15 cellular contexts compared by ENCODE assay signal in the genomic region with DNA sequence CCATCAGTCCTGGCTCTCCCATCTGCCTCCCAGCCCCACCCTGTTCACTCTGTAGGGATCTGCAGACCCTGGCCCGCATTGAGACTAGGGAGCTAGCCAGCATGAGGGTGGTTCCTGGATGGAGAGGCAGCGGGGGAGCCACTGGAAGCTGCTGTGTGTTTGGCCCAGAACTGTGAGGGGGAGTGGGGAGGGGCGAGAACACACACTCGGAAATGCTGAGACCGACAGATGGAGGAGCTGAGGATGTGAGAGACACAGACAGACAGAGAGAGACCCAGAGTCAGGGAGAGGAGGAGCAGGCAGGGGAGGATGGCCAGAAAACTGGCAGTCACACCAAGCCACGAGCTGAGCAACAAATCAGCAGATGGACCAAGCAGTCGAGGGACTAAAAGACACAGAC. TPM values are rescaled to one million over a fixed set of nuclear protein-coding genes. Genes with fewer than 3 reads are reported as not detected.
DNase-seq lines count a peak whose midpoint lies in the region; ATAC-seq and TF ChIP-seq lines count a peak whose summit lies in the region.
"Had no signal": no experiment of that assay in that cellular context is flagged by ENCODE, and none has a peak within 500 bp of the region (broad histone marks: within the 10 kb centered on the region; RNA-seq: fewer than 3 reads in every experiment).

No MANE protein-coding gene starts in this region.

- in situ Hi-C loops in brain microvascular endothelial cell (cut with HindIII; ENCODE audit: low pct_ligation_motif_present, low sequenced_read_pairs): no loop called here

- no peak overlapping the region; the same call in 1 of the 2 replicates for H3K27ac ChIP-seq in BLaER1
- peak overlapping the region; percentile 62 for H3K27ac ChIP-seq in WERI-Rb-1
- no peak overlapping the region for H3K27ac ChIP-seq in neuronal stem cell (replicated peaks; ENCODE audit: low read length)
- H3K27ac ChIP-seq in brain microvascular endothelial cell: no peak overlapping the region

- H3K79me1 ChIP-seq in neuronal stem cell (ENCODE audit: low read depth, low read length): no peaks in the 10 kb centered on the region

- no peaks in the 10 kb centered on the region for H3K36me3 ChIP-seq in BLaER1
- H3K36me3 ChIP-seq in WERI-Rb-1: peaks cover 12% of the 10 kb centered on the region
- H3K36me3 ChIP-seq in neuronal stem cell (replicated peaks in 1 of 2; ENCODE audit: control insufficient read depth in 2 of 2, insufficient read depth in 2 of 2, low read length in 2 of 2): no peaks in the 10 kb centered on the region
- H3K36me3 ChIP-seq in brain microvascular endothelial cell (replicated peaks): no peaks in the 10 kb centered on the region
- H3K36me3 ChIP-seq: MG63 had no signal

- no peak overlapping the region for H3K4ac ChIP-seq in neuronal stem cell (ENCODE audit: low read length)

- H4K91ac ChIP-seq in neuronal stem cell (ENCODE audit: low read depth, low read length, poor library complexity): no peak overlapping the region

- H4K8ac ChIP-seq in neuronal stem cell (ENCODE audit: low read depth, low read length): no peak overlapping the region

- H3K9ac ChIP-seq in BLaER1: peak overlapping the region; percentile 38; the same call in 1 of the 2 replicates
- H3K9ac ChIP-seq in neuronal stem cell (ENCODE audit: low read depth, low read length, poor library complexity): no peak overlapping the region

- H3K27me3 ChIP-seq in BLaER1 (no peaks in the 10 kb centered on the region), WERI-Rb-1 (ENCODE audit: insufficient read depth, low read depth, severe bottlenecking) (no peaks in the 10 kb centered on the region), neuronal stem cell (ENCODE audit: control insufficient read depth in 3 of 3, insufficient read depth in 3 of 3, low read depth in 1 of 3, low read length in 3 of 3) (peaks cover 0 to 10% (median 0%) of the 10 kb centered on the region in 3 experiments), brain microvascular endothelial cell (replicated peaks) (no peaks in the 10 kb centered on the region)
- H3K27me3 ChIP-seq: MG63 had no signal

- WGBS in neuronal stem cell (ENCODE audit: extremely low coverage in 2 of 2, insufficient read length in 2 of 2, insufficient replicate concordance in 1 of 2), 2 donors: no CpG with 5 or more reads among the region's 7 CpGs

- no peak overlapping the region for H2AFZ ChIP-seq in neuronal stem cell (ENCODE audit: low read length)

- DNase-seq in NCI-H2171 treated with DMSO at 0.1 percent for 48 hours (lab: John Stamatoyannopoulos, UW): peak; percentile 94
- DNase-seq in WERI-Rb-1: peak; percentile 64
- DNase-seq in neuronal stem cell (ENCODE audit: low spot score): no peak
- no peak for DNase-seq in DMS114 treated with DMSO at 0.1 percent for 48 hours (lab: John Stamatoyannopoulos, UW; ENCODE audit: unreplicated experiment)
- no peak for DNase-seq in NAMALWA (ENCODE audit: low spot score)
- DNase-seq in brain microvascular endothelial cell: no peak
- DNase-seq: EL, MG63, NCI-H2029, NCI-H510A treated with DMSO at 0.1 percent for 48 hours, OCI-M1, RPMI8226, SIG-M5 had no signal

- H2AK5ac ChIP-seq in neuronal stem cell (ENCODE audit: low read depth, low read length): no peak overlapping the region

- H2BK15ac ChIP-seq in neuronal stem cell (ENCODE audit: low read length): peak overlapping the region; percentile 60

- H3K4me3 ChIP-seq in BLaER1 (no peak overlapping the region), WERI-Rb-1 (ENCODE audit: low read depth, low read length) (no peak overlapping the region), neuronal stem cell (ENCODE audit: low read length in 2 of 2) (no peak overlapping the region), brain microvascular endothelial cell (ENCODE audit: low read depth, low read length) (no peak overlapping the region)
- H3K4me3 ChIP-seq: MG63 had no signal

- H3K4me2 ChIP-seq in BLaER1: peak overlapping the region; percentile 42
- no peak overlapping the region for H3K4me2 ChIP-seq in neuronal stem cell (ENCODE audit: insufficient read depth, low read length, poor library complexity, severe bottlenecking)

- H3K4me1 ChIP-seq in BLaER1 (peaks cover 20% of the 10 kb centered on the region), neuronal stem cell (ENCODE audit: control insufficient read depth in 2 of 2, insufficient read depth in 1 of 2, low read depth in 1 of 2, low read length in 2 of 2) (peaks cover 0 to 2% of the 10 kb centered on the region in 2 donors)

- H3K9me3 ChIP-seq in BLaER1: no peaks in the 10 kb centered on the region
- H3K9me3 ChIP-seq in WERI-Rb-1 (ENCODE audit: severe bottlenecking): no peaks in the 10 kb centered on the region
- no peaks in the 10 kb centered on the region for H3K9me3 ChIP-seq in neuronal stem cell (replicated peaks in 1 of 2; ENCODE audit: control insufficient read depth in 2 of 2, insufficient read depth in 1 of 2, low read depth in 1 of 2, low read length in 2 of 2)
- H3K9me3 ChIP-seq: MG63 had no signal

- H2BK5ac ChIP-seq in neuronal stem cell (ENCODE audit: low read length): no peak overlapping the region

- peak overlapping the region; percentile 9 for H3K23ac ChIP-seq in neuronal stem cell (ENCODE audit: low read depth, low read length, poor library complexity)

- no peak for ATAC-seq in HG03175 (IDR thresholded peaks at IDR 0.05; ENCODE audit: unreplicated experiment)

- H4K20me1 ChIP-seq in BLaER1: no peaks in the 10 kb centered on the region

- H3K18ac ChIP-seq in neuronal stem cell (ENCODE audit: low read length): peak overlapping the region; percentile 79

- H2BK12ac ChIP-seq in neuronal stem cell (ENCODE audit: low read length): peak overlapping the region; percentile 82

- H2BK120ac ChIP-seq in neuronal stem cell (ENCODE audit: low read depth, low read length): no peak overlapping the region

- TF ChIP-seq CTCF in WERI-Rb-1 (IDR thresholded peaks at IDR 0.05; ENCODE audit: low read depth, low read length) (no peak), brain microvascular endothelial cell (IDR thresholded peaks at IDR 0.05; ENCODE audit: low read depth, low read length, missing control alignments) (no peak)

- peak overlapping the region; percentile 59 for H3K14ac ChIP-seq in neuronal stem cell (ENCODE audit: low read length)

RNA-seq across cellular contexts. Expression of gene XKR7, which starts 17.2 kb away (rescaled TPM):
- polyA plus RNA-seq in neuronal stem cell (2013, experiment 1 of 2): 0.06 TPM
- polyA plus RNA-seq in neuronal stem cell (2013, experiment 2 of 2): 0.07 TPM

RNA-seq across cellular contexts. Expression of gene CCM2L, which starts 25.1 kb away (rescaled TPM):
- 1.4 TPM for polyA plus RNA-seq in neuronal stem cell (2013, experiment 1 of 2)
- 1.2 TPM for polyA plus RNA-seq in neuronal stem cell (2013, experiment 2 of 2)

RNA-seq across cellular contexts. Expression of gene PDRG1, which starts 33.3 kb away (rescaled TPM):
- polyA plus RNA-seq in neuronal stem cell (2013, experiment 1 of 2): 20.2 TPM
- polyA plus RNA-seq in neuronal stem cell (2013, experiment 2 of 2): 20.3 TPM

Comparison
In these comparisons a context has a peak if more than half of its experiments do, and no peak if none do; other contexts are left out.
1. DNase-seq: peak in NCI-H2171 treated with DMSO at 0.1 percent for 48 hours (single experiment) and WERI-Rb-1 (single experiment); none in neuronal stem cell (single experiment), DMS114 treated with DMSO at 0.1 percent for 48 hours (single experiment), NAMALWA (single experiment) and brain microvascular endothelial cell (single experiment).